In genomic region chr6:143901885-143902708, GRCh38 we compare ENCODE assay signal across 10 cellular contexts. TPM values are rescaled to one million over a fixed set of nuclear protein-coding genes. Genes with fewer than 3 reads are reported as not detected.
DNase-seq lines count a peak whose midpoint lies in the region; ATAC-seq and TF ChIP-seq lines count a peak whose summit lies in the region.
"Had no signal": no experiment of that assay in that cellular context is flagged by ENCODE, and none has a peak within 500 bp of the region (broad histone marks: within the 10 kb centered on the region; RNA-seq: fewer than 3 reads in every experiment).

No MANE protein-coding gene starts in this region.

- peak; percentile 4 for DNase-seq in GM04504 (ENCODE audit: low read depth)
- DNase-seq in GM20000 (ENCODE audit: low spot score) = peak; percentile 61
- DNase-seq in left lobe of liver (ENCODE audit: low spot score) = no peak
- no peak for DNase-seq in HuH-7.5 (ENCODE audit: low spot score)
- no peak for DNase-seq in COLO829 (ENCODE audit: low spot score)
- no peak for DNase-seq in stimulated activated CD4-positive, alpha-beta T cell treated with anti-CD3 and anti-CD28 coated beads, Interleukin-4, amount 100 ng/mL, for 4 hours
- DNase-seq in NCI-H1436 (lab: John Stamatoyannopoulos, UW) = no peak

- ATAC-seq in HG03460 (IDR thresholded peaks at IDR 0.05; ENCODE audit: unreplicated experiment) = peak; percentile 92
- peak; percentile 31 for ATAC-seq in left lobe of liver

- no peak for TF ChIP-seq CTCF in GM20000 (IDR thresholded peaks at IDR 0.05; ENCODE audit: extremely low read depth, missing control alignments)

RNA-seq across cellular contexts. Expression of gene ZC2HC1B, which starts 37.8 kb away (rescaled TPM):
- total RNA-seq in left lobe of liver = not detected
- total RNA-seq: activated CD8-positive, alpha-beta memory T cell treated with anti-CD3 and anti-CD28 coated beads for 36 hours; mononuclear cell had no signal

RNA-seq across cellular contexts. Expression of gene LTV1, which starts 59.0 kb away (rescaled TPM):
- total RNA-seq in left lobe of liver = 6.7 TPM

Comparison
In these comparisons a context has a peak if more than half of its experiments do, and no peak if none do; other contexts are left out.
1. DNase-seq: peak in GM04504 (single experiment) and GM20000 (single experiment); none in left lobe of liver (single experiment), HuH-7.5 (single experiment), COLO829 (single experiment), stimulated activated CD4-positive, alpha-beta T cell treated with anti-CD3 and anti-CD28 coated beads, Interleukin-4, amount 100 ng/mL, for 4 hours (0 of 2) and NCI-H1436 (single experiment).